1 cellular context compared by ENCODE assay signal in the genomic region with DNA sequence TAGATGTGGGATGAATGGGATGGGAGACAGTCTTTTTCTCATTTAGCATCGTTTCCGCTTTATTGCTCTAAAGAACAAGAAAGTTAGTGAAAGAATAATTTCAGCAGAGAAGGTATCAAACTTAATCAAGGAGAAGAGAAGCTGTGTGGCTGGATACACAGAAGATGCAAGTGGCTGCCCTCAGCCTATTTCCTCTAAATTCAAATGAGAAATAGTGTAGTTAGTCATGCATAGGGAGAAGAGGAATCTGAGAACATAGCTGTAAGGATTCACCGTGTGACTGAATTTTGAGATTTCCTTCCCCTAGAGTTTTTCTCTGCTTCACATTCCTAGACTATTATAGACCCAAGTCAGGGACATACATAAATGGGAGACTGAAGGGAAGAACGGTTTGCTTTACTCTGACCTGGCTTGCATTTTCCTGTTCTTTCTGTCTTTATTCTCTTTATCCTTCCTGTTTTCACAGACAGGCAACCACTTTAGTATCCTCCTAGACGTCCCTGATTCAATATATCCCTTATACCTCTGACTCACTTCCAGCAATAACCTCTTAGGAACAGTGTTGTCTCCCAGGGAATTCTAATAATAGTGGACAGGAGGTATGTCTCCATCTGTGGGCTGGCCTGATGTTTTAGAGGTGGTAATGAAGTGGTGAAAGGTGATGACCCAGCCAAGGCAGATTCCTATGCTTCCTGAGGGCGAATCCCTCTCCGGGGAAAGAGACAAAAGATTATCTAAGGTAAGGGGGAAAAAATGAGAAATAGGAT.
TF ChIP-seq lines count a peak whose summit lies in the region.

No MANE protein-coding gene starts in this region.

TF ChIP-seq in GM23338, 12 proteins besides CTCF, POLR2A, EP300 and RAD21:
- TF ChIP-seq STAT1 (IDR thresholded peaks at IDR 0.05; ENCODE audit: unreplicated experiment) (no peak), JUNB (IDR thresholded peaks at IDR 0.05; ENCODE audit: unreplicated experiment) (no peak), ZNF114 (CRISPR knock-in tag; IDR thresholded peaks at IDR 0.05) (no peak), ZNF331 (CRISPR knock-in tag; IDR thresholded peaks at IDR 0.05; ENCODE audit: low read depth) (no peak), EZH2phosphoT487 (IDR thresholded peaks at IDR 0.05; ENCODE audit: unreplicated experiment) (no peak), EZH2 (IDR thresholded peaks at IDR 0.05; ENCODE audit: low read depth, unreplicated experiment) (no peak), POLR2AphosphoS5 (IDR thresholded peaks at IDR 0.05; ENCODE audit: low read depth) (no peak), NANOG (IDR thresholded peaks at IDR 0.05; ENCODE audit: borderline replicate concordance) (no peak), CREB1 (CRISPR knock-in tag; IDR thresholded peaks at IDR 0.05; ENCODE audit: low read depth) (no peak)
- TF ChIP-seq, protein P1, sequence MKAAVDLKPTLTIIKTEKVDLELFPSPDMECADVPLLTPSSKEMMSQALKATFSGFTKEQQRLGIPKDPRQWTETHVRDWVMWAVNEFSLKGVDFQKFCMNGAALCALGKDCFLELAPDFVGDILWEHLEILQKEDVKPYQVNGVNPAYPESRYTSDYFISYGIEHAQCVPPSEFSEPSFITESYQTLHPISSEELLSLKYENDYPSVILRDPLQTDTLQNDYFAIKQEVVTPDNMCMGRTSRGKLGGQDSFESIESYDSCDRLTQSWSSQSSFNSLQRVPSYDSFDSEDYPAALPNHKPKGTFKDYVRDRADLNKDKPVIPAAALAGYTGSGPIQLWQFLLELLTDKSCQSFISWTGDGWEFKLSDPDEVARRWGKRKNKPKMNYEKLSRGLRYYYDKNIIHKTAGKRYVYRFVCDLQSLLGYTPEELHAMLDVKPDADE (IDR thresholded peaks at IDR 0.05) = no peak
- TF ChIP-seq, protein P2, sequence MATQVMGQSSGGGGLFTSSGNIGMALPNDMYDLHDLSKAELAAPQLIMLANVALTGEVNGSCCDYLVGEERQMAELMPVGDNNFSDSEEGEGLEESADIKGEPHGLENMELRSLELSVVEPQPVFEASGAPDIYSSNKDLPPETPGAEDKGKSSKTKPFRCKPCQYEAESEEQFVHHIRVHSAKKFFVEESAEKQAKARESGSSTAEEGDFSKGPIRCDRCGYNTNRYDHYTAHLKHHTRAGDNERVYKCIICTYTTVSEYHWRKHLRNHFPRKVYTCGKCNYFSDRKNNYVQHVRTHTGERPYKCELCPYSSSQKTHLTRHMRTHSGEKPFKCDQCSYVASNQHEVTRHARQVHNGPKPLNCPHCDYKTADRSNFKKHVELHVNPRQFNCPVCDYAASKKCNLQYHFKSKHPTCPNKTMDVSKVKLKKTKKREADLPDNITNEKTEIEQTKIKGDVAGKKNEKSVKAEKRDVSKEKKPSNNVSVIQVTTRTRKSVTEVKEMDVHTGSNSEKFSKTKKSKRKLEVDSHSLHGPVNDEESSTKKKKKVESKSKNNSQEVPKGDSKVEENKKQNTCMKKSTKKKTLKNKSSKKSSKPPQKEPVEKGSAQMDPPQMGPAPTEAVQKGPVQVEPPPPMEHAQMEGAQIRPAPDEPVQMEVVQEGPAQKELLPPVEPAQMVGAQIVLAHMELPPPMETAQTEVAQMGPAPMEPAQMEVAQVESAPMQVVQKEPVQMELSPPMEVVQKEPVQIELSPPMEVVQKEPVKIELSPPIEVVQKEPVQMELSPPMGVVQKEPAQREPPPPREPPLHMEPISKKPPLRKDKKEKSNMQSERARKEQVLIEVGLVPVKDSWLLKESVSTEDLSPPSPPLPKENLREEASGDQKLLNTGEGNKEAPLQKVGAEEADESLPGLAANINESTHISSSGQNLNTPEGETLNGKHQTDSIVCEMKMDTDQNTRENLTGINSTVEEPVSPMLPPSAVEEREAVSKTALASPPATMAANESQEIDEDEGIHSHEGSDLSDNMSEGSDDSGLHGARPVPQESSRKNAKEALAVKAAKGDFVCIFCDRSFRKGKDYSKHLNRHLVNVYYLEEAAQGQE (IDR thresholded peaks at IDR 0.05; ENCODE audit: unreplicated experiment) = no peak
- TF ChIP-seq, protein P3, sequence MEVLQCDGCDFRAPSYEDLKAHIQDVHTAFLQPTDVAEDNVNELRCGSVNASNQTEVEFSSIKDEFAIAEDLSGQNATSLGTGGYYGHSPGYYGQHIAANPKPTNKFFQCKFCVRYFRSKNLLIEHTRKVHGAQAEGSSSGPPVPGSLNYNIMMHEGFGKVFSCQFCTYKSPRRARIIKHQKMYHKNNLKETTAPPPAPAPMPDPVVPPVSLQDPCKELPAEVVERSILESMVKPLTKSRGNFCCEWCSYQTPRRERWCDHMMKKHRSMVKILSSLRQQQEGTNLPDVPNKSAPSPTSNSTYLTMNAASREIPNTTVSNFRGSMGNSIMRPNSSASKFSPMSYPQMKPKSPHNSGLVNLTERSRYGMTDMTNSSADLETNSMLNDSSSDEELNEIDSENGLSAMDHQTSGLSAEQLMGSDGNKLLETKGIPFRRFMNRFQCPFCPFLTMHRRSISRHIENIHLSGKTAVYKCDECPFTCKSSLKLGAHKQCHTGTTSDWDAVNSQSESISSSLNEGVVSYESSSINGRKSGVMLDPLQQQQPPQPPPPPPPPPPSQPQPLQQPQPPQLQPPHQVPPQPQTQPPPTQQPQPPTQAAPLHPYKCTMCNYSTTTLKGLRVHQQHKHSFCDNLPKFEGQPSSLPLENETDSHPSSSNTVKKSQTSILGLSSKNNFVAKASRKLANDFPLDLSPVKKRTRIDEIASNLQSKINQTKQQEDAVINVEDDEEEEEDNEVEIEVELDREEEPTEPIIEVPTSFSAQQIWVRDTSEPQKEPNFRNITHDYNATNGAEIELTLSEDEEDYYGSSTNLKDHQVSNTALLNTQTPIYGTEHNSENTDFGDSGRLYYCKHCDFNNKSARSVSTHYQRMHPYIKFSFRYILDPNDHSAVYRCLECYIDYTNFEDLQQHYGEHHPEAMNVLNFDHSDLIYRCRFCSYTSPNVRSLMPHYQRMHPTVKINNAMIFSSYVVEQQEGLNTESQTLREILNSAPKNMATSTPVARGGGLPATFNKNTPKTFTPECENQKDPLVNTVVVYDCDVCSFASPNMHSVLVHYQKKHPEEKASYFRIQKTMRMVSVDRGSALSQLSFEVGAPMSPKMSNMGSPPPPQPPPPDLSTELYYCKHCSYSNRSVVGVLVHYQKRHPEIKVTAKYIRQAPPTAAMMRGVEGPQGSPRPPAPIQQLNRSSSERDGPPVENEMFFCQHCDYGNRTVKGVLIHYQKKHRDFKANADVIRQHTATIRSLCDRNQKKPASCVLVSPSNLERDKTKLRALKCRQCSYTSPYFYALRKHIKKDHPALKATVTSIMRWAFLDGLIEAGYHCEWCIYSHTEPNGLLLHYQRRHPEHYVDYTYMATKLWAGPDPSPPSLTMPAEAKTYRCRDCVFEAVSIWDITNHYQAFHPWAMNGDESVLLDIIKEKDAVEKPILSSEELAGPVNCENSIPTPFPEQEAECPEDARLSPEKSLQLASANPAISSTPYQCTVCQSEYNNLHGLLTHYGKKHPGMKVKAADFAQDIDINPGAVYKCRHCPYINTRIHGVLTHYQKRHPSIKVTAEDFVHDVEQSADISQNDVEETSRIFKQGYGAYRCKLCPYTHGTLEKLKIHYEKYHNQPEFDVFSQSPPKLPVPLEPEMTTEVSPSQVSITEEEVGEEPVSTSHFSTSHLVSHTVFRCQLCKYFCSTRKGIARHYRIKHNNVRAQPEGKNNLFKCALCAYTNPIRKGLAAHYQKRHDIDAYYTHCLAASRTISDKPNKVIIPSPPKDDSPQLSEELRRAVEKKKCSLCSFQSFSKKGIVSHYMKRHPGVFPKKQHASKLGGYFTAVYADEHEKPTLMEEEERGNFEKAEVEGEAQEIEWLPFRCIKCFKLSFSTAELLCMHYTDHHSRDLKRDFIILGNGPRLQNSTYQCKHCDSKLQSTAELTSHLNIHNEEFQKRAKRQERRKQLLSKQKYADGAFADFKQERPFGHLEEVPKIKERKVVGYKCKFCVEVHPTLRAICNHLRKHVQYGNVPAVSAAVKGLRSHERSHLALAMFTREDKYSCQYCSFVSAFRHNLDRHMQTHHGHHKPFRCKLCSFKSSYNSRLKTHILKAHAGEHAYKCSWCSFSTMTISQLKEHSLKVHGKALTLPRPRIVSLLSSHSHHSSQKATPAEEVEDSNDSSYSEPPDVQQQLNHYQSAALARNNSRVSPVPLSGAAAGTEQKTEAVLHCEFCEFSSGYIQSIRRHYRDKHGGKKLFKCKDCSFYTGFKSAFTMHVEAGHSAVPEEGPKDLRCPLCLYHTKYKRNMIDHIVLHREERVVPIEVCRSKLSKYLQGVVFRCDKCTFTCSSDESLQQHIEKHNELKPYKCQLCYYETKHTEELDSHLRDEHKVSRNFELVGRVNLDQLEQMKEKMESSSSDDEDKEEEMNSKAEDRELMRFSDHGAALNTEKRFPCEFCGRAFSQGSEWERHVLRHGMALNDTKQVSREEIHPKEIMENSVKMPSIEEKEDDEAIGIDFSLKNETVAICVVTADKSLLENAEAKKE (CRISPR knock-in tag; IDR thresholded peaks at IDR 0.05) = no peak
TF ChIP-seq in GM23338: peak in this region for 0.
